20 cellular contexts compared by ENCODE assay signal in the genomic region with DNA sequence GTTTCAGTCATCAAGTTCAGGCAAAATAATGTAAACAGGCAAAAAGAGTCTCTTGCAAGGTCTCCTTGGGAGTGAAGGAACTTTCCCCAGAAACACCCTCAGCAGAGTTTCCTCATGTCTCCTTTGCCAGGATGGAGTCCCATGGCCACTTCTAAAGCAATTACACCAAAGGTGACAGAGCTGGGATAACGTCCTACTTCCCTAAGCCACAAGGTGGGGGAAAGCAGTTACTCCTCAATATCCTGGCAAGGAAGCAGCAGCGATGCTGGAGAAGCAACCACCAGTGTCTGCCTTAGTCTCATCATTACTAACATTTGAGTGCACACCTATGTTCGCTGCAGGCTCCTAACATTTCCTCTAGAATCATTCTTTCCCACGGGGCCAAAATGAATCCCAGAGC.
DNase-seq lines count a peak whose midpoint lies in the region; ATAC-seq, FAIRE-seq and TF ChIP-seq lines count a peak whose summit lies in the region.
"Had no signal": no experiment of that assay in that cellular context is flagged by ENCODE, and none has a peak within 500 bp of the region (broad histone marks: within the 10 kb centered on the region; RNA-seq: fewer than 3 reads in every experiment).

No MANE protein-coding gene starts in this region.

- no peaks in the 10 kb centered on the region for H3K79me2 ChIP-seq in neural progenitor cell (ENCODE audit: low read depth)

- H3K4me1 ChIP-seq in neural progenitor cell (peaks cover 2% of the 10 kb centered on the region), heart left ventricle (no peaks in the 10 kb centered on the region)
- H3K4me1 ChIP-seq: Peyer's patch had no signal

- H2AFZ ChIP-seq in neural progenitor cell (replicated peaks) = no peak overlapping the region
- H2AFZ ChIP-seq: GM23248 had no signal

- intact Hi-C loops in activated CD4-positive, alpha-beta T cell treated with anti-CD3 and anti-CD28 coated beads, Interleukin-2, amount 10 ng/mL, durations not matched to agents 24 days and 14 days (cut with micrococcal nuclease) = no loop called here
- intact Hi-C loops in heart left ventricle (cut with DNase I) = no loop called here

- no peak for TF ChIP-seq POLR2A in heart left ventricle (IDR thresholded peaks at IDR 0.05)

- no peaks in the 10 kb centered on the region for H3K9me3 Mint-ChIP-seq in activated CD4-positive, alpha-beta T cell treated with anti-CD3 and anti-CD28 coated beads, Interleukin-2, amount 10 ng/mL, durations not matched to agents 24 days and 14 days
- peaks cover 9% of the 10 kb centered on the region for H3K9me3 Mint-ChIP-seq in neural progenitor cell

- H3K9me3 ChIP-seq in neural progenitor cell (ENCODE audit: low read depth) (no peaks in the 10 kb centered on the region), heart left ventricle (peaks cover 0 to 14% (median 0%) of the 10 kb centered on the region in 12 donors)
- H3K9me3 ChIP-seq: Peyer's patch had no signal

- peak; percentile 76 for FAIRE-seq in bronchial epithelial cell (lab: Jason Lieb, UNC)

- TF ChIP-seq CTCF in bronchial epithelial cell (IDR thresholded peaks at IDR 0.05; ENCODE audit: insufficient read depth, low read length, severe bottlenecking) = no peak
- no peak for TF ChIP-seq CTCF in neural progenitor cell (IDR thresholded peaks at IDR 0.05)
- TF ChIP-seq CTCF in heart left ventricle (IDR thresholded peaks at IDR 0.05) = no peak

- H4K20me1 ChIP-seq in neural progenitor cell (ENCODE audit: low read depth) = no peaks in the 10 kb centered on the region

- ATAC-seq in GM19463 (IDR thresholded peaks at IDR 0.05; ENCODE audit: unreplicated experiment) = no peak
- ATAC-seq in heart left ventricle = no peak

- no peak overlapping the region for H3K4me2 ChIP-seq in neural progenitor cell

- 63 to 73% (median 71%) methylated on average over 4 of the region's 4 CpGs for WGBS in heart left ventricle, 4 donors

- H3K27ac ChIP-seq in neural progenitor cell (no peak overlapping the region), heart left ventricle (no peak overlapping the region)
- H3K27ac ChIP-seq: C4-2B, GM23248, Peyer's patch had no signal

- peaks cover 18% of the 10 kb centered on the region for H3K4me1 Mint-ChIP-seq in activated CD4-positive, alpha-beta T cell treated with anti-CD3 and anti-CD28 coated beads, Interleukin-2, amount 10 ng/mL, durations not matched to agents 24 days and 14 days
- no peaks in the 10 kb centered on the region for H3K4me1 Mint-ChIP-seq in neural progenitor cell

- no peaks in the 10 kb centered on the region for H3F3A ChIP-seq in neural progenitor cell (ENCODE audit: low read depth)

- peaks cover 3% of the 10 kb centered on the region for H3K36me3 Mint-ChIP-seq in activated CD4-positive, alpha-beta T cell treated with anti-CD3 and anti-CD28 coated beads, Interleukin-2, amount 10 ng/mL, durations not matched to agents 24 days and 14 days (ENCODE audit: low read depth)
- H3K36me3 Mint-ChIP-seq in neural progenitor cell = peaks cover 1% of the 10 kb centered on the region

- H3K36me3 ChIP-seq in bronchial epithelial cell (ENCODE audit: control insufficient read depth, insufficient read depth, low read length) = peaks cover 2% of the 10 kb centered on the region
- H3K36me3 ChIP-seq in neural progenitor cell = peaks cover 3% of the 10 kb centered on the region
- H3K36me3 ChIP-seq in heart left ventricle = peaks cover 0 to 26% (median 8%) of the 10 kb centered on the region in 9 donors

- no peak overlapping the region for H3K27ac Mint-ChIP-seq in activated CD4-positive, alpha-beta T cell treated with anti-CD3 and anti-CD28 coated beads, Interleukin-2, amount 10 ng/mL, durations not matched to agents 24 days and 14 days
- no peak overlapping the region for H3K27ac Mint-ChIP-seq in neural progenitor cell

- DNase-seq in activated CD4-positive, alpha-beta T cell treated with anti-CD3 and anti-CD28 coated beads, Interleukin-2, amount 10 ng/mL, durations not matched to agents 24 days and 14 days = peak; percentile 36
- no peak for DNase-seq in activated CD4-positive, alpha-beta T cell treated with anti-CD3 and anti-CD28 coated beads for 4 hours
- DNase-seq in HT-29 (ENCODE audit: low spot score) (peak; percentile 28), bronchial epithelial cell (ENCODE audit: low read depth) (no peak), neural progenitor cell (ENCODE audit: low spot score) (peak; percentile 12), kidney glomerular epithelial cell (lab: John Stamatoyannopoulos, UW) (no peak), heart left ventricle (no peak)
- DNase-seq: AML-193; DMS79 treated with DMSO at 0.1 percent for 48 hours; GM23248; Kasumi-1; NCI-H1417; NCI-H187; NCI-H2227 treated with DMSO at 0.1 percent for 48 hours; NCI-H510A; NCI-H774; NK-92 treated with Interleukin-12 subunit alpha and Interleukin-12 subunit beta, amount 100 ng/mL, for 24 hours; Peyer's patch had no signal

- H3K27me3 ChIP-seq in bronchial epithelial cell (ENCODE audit: control insufficient read depth, insufficient read depth, low read length) (no peaks in the 10 kb centered on the region), neural progenitor cell (no peaks in the 10 kb centered on the region), heart left ventricle (no peaks in the 10 kb centered on the region)
- H3K27me3 ChIP-seq: Peyer's patch had no signal

- H3K9ac ChIP-seq in neural progenitor cell = no peak overlapping the region
- H3K9ac ChIP-seq: GM23248 had no signal

- H3K27me3 Mint-ChIP-seq in activated CD4-positive, alpha-beta T cell treated with anti-CD3 and anti-CD28 coated beads, Interleukin-2, amount 10 ng/mL, durations not matched to agents 24 days and 14 days = no peaks in the 10 kb centered on the region
- peaks cover 4% of the 10 kb centered on the region for H3K27me3 Mint-ChIP-seq in neural progenitor cell (ENCODE audit: insufficient read depth, low read depth)

- H3K4me3 ChIP-seq in bronchial epithelial cell (ENCODE audit: low read depth, low read length) = no peak overlapping the region
- H3K4me3 ChIP-seq in neural progenitor cell = no peak overlapping the region
- no peak overlapping the region for H3K4me3 ChIP-seq in heart left ventricle
- H3K4me3 ChIP-seq: GM23248, Peyer's patch had no signal

- no peak overlapping the region for H3K4me3 Mint-ChIP-seq in activated CD4-positive, alpha-beta T cell treated with anti-CD3 and anti-CD28 coated beads, Interleukin-2, amount 10 ng/mL, durations not matched to agents 24 days and 14 days
- H3K4me3 Mint-ChIP-seq in neural progenitor cell = no peak overlapping the region

Comparison
In these comparisons a context has a peak if more than half of its experiments do, and no peak if none do; other contexts are left out.
1. DNase-seq: peak in activated CD4-positive, alpha-beta T cell treated with anti-CD3 and anti-CD28 coated beads, Interleukin-2, amount 10 ng/mL, durations not matched to agents 24 days and 14 days (single experiment), HT-29 (single experiment) and neural progenitor cell (single experiment); none in activated CD4-positive, alpha-beta T cell treated with anti-CD3 and anti-CD28 coated beads for 4 hours (0 of 2), bronchial epithelial cell (single experiment), kidney glomerular epithelial cell (single experiment) and heart left ventricle (0 of 5).